Comparison of ENCODE assay signal across 12 cellular contexts in the genomic region with DNA sequence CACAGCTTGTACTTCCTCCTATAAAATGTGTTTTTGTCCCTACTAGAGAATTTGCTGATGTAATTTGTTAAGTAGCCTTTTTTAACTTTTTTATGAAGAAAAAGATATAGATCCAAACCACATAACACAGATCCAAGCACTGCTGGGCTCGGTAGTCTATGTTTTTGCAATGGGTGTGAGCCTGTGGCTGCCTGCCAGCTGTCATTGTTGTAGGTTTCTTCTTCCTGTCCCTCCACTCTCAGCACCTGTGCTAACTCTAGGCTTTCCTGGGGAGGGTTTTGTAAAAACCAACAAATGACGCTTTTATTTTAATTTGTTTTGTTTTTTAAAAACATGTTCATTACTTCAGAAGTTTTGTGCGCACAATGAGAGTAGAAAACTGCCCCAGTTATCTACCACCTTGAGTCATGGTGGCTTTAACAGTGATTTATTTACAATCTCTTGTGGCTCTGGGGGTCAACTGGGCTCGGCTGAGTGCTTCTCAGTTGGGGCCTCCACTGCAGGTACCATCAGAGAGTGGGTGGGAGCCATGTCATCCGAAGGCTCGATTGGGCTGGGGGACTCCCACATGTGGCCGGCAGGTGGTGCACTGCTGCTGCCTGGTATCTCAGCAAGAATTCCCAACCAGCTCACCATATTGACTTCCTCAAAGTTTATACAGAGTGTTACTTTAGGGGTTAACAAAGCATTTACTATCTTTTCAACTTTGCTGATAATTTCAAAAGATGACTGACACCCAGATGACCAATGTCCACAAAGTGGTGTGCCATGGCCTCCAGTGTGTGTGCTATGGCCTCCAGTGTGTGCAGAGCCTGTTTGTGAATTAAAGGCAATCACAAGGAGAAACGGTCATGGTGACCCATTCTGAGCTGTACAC. TPM values are rescaled to one million over a fixed set of nuclear protein-coding genes. Genes with fewer than 3 reads are reported as not detected.
DNase-seq lines count a peak whose midpoint lies in the region; ATAC-seq and FAIRE-seq lines count a peak whose summit lies in the region.
"Had no signal": no experiment of that assay in that cellular context is flagged by ENCODE, and none has a peak within 500 bp of the region (broad histone marks: within the 10 kb centered on the region; RNA-seq: fewer than 3 reads in every experiment).

No MANE protein-coding gene starts in this region.

- H3K4me1 Mint-ChIP-seq in activated T-cell treated with anti-CD3 and anti-CD28 coated beads, Interleukin-2, amount 50 U/mL, for 4 hours (ENCODE audit: low read depth), result peaks cover 79% of the 10 kb centered on the region

- H3K27me3 ChIP-seq in small intestine (ENCODE audit: control insufficient read depth in 2 of 2, insufficient read depth in 2 of 2, low read length in 2 of 2), result no peaks in the 10 kb centered on the region
- H3K27me3 ChIP-seq: testis had no signal

- peak; percentile 24 for DNase-seq in activated T-cell treated with anti-CD3 and anti-CD28 coated beads for 1 hour (ENCODE audit: low read depth)
- no peak for DNase-seq in activated T-cell treated with anti-CD3 and anti-CD28 coated beads for 4 hours
- peak; percentile 70 for DNase-seq in HuH-7 (ENCODE audit: low spot score)
- DNase-seq in activated T-cell treated with anti-CD3 and anti-CD28 coated beads, Interleukin-2, amount 50 U/mL, for 4 hours, result no peak
- DNase-seq in small intestine, result peak; percentile 50
- DNase-seq in cerebellum (ENCODE audit: low spot score), result no peak
- DNase-seq: testis had no signal

- WGBS in small intestine, 3 donors, result 64 to 76% (median 74%) methylated on average over 8 of the region's 8 CpGs

- no peaks in the 10 kb centered on the region for H3K9me3 Mint-ChIP-seq in activated T-cell treated with anti-CD3 and anti-CD28 coated beads, Interleukin-2, amount 50 U/mL, for 4 hours
- H3K9me3 Mint-ChIP-seq: activated naive CD4-positive, alpha-beta T cell treated with anti-CD3 and anti-CD28 coated beads, Interleukin-2, amount 50 U/mL, for 72 hours; nephron had no signal

- no peaks in the 10 kb centered on the region for H3K9me3 ChIP-seq in small intestine (ENCODE audit: control insufficient read depth, low read depth)
- H3K9me3 ChIP-seq: testis had no signal

- peak overlapping the region in 1 of 2 donors; percentile 47 for H3K27ac ChIP-seq in small intestine (ENCODE audit: low read depth in 1 of 2, low read length in 1 of 2)

- H3K36me3 Mint-ChIP-seq in activated T-cell treated with anti-CD3 and anti-CD28 coated beads, Interleukin-2, amount 50 U/mL, for 4 hours (ENCODE audit: insufficient read depth), result peaks cover 2% of the 10 kb centered on the region
- H3K36me3 Mint-ChIP-seq: activated naive CD4-positive, alpha-beta T cell treated with anti-CD3 and anti-CD28 coated beads, Interleukin-2, amount 50 U/mL, for 72 hours had no signal

- H3K4me3 Mint-ChIP-seq in activated T-cell treated with anti-CD3 and anti-CD28 coated beads, Interleukin-2, amount 50 U/mL, for 4 hours, result peak overlapping the region; percentile 38
- H3K4me3 Mint-ChIP-seq: nephron had no signal

- H3K4me1 ChIP-seq in small intestine (ENCODE audit: control insufficient read depth in 2 of 2, insufficient read depth in 1 of 2, low read depth in 1 of 2, low read length in 1 of 2), result peaks cover 2 to 5% of the 10 kb centered on the region in 2 donors

- H3K36me3 ChIP-seq in small intestine (ENCODE audit: control insufficient read depth in 2 of 2, insufficient read depth in 2 of 2, low read length in 2 of 2), result no peaks in the 10 kb centered on the region

- FAIRE-seq in small intestine (lab: Jason Lieb, UNC), result no peak

- no peak overlapping the region for H3K4me3 ChIP-seq in small intestine (ENCODE audit: low read depth in 1 of 2, low read length in 2 of 2)
- H3K4me3 ChIP-seq: testis had no signal

- no peak for ATAC-seq in activated T-cell treated with anti-CD3 and anti-CD28 coated beads, Interleukin-2, amount 50 U/mL, for 4 hours
- ATAC-seq in GM21367 (IDR thresholded peaks at IDR 0.05; ENCODE audit: unreplicated experiment) (no peak), GM21515 (IDR thresholded peaks at IDR 0.05; ENCODE audit: unreplicated experiment) (no peak)

- no peaks in the 10 kb centered on the region for H3K27me3 Mint-ChIP-seq in activated T-cell treated with anti-CD3 and anti-CD28 coated beads, Interleukin-2, amount 50 U/mL, for 4 hours (ENCODE audit: low read depth)

RNA-seq across cellular contexts. Expression of gene CCR6, which starts 3.0 kb away (rescaled TPM):
- 1 to 10 TPM; 1.7 to 8.8 (median 5.1) TPM for total RNA-seq in activated T-cell treated with anti-CD3 and anti-CD28 coated beads, Interleukin-2, amount 50 U/mL, for 4 hours
- 1 to 10 TPM in 1 of 3 donors, under 1 TPM in 2; 0.54 to 1.2 (median 0.89) TPM for polyA plus RNA-seq in small intestine
- total RNA-seq in cerebellum, result not detected
- total RNA-seq: activated naive CD4-positive, alpha-beta T cell treated with anti-CD3 and anti-CD28 coated beads, Interleukin-2, amount 50 U/mL, for 72 hours had no signal

RNA-seq across cellular contexts. Expression of gene GPR31, which starts 37.9 kb away (rescaled TPM):
- total RNA-seq in activated T-cell treated with anti-CD3 and anti-CD28 coated beads, Interleukin-2, amount 50 U/mL, for 4 hours, result not detected
- polyA plus RNA-seq in small intestine, result not detected
- total RNA-seq in cerebellum, result not detected
- total RNA-seq: activated naive CD4-positive, alpha-beta T cell treated with anti-CD3 and anti-CD28 coated beads, Interleukin-2, amount 50 U/mL, for 72 hours; HT1080 had no signal

Comparison
In these comparisons a context has a peak if more than half of its experiments do, and no peak if none do; other contexts are left out.
1. DNase-seq: peak in activated T-cell treated with anti-CD3 and anti-CD28 coated beads for 1 hour (single experiment), HuH-7 (single experiment) and small intestine (single experiment); none in activated T-cell treated with anti-CD3 and anti-CD28 coated beads for 4 hours (single experiment), activated T-cell treated with anti-CD3 and anti-CD28 coated beads, Interleukin-2, amount 50 U/mL, for 4 hours (single experiment) and cerebellum (single experiment).